9 cellular contexts compared by ENCODE assay signal in the genomic region with DNA sequence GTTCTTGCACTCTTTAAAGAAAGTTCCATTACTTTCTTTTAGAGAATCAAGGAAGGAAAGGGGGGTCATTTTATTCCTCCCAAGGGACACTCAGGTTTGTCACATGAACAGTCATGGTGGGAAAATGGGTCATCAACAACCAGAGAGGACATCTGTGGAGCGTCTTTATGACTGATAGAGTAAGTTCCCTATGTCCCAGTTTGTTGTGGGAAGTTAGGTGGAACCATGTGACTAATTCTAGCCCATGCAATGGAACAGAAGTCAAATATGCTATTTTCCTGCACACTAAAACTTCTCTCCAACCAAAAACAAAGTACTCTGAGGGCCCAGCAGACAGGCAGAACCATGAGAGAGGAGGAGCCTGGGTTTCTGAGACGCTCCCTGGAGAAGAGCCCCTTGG.
A peak's percentile ranks its signal among the peaks of the same experiment; 100 is the strongest.
DNase-seq lines count a peak whose midpoint lies in the region; ATAC-seq and TF ChIP-seq lines count a peak whose summit lies in the region.
"Had no signal": no experiment of that assay in that cellular context is flagged by ENCODE, and none has a peak within 500 bp of the region (broad histone marks: within the 10 kb centered on the region; RNA-seq: fewer than 3 reads in every experiment).

No MANE protein-coding gene starts in this region.

- TF ChIP-seq CTCF in CD14-positive monocyte (IDR thresholded peaks at IDR 0.05), result no peak

- peak overlapping the region; percentile 56 for H3K4me3 ChIP-seq in Karpas-422 (ENCODE audit: low read length)

- H3K9me3 Mint-ChIP-seq in CD14-positive monocyte (no peaks in the 10 kb centered on the region), immature natural killer cell (no peaks in the 10 kb centered on the region)

- H3K9ac ChIP-seq in Karpas-422 (ENCODE audit: low read length), result peak overlapping the region; percentile 59

- H3K27ac Mint-ChIP-seq in CD14-positive monocyte (peak overlapping the region; percentile 82 to 91 (median 90)), immature natural killer cell (peak overlapping the region; percentile 78 to 96 (median 92))

- no peaks in the 10 kb centered on the region for H3K36me3 Mint-ChIP-seq in CD14-positive monocyte
- no peaks in the 10 kb centered on the region for H3K36me3 Mint-ChIP-seq in immature natural killer cell

- H2AFZ ChIP-seq in Karpas-422 (ENCODE audit: low read length), result peak overlapping the region; percentile 38; the same call in 1 of the 2 replicates

- no peaks in the 10 kb centered on the region for H3K27me3 ChIP-seq in Karpas-422 (ENCODE audit: low read length)

- H3K4me1 ChIP-seq in Karpas-422 (ENCODE audit: low read length), result peaks cover 52% of the 10 kb centered on the region

- peak; percentile 17 for ATAC-seq in GM21447 (IDR thresholded peaks at IDR 0.05; ENCODE audit: unreplicated experiment)
- ATAC-seq in GM18519 (IDR thresholded peaks at IDR 0.05; ENCODE audit: low FRiP score, unreplicated experiment), result no peak

- peak overlapping the region; percentile 77 for H3K4me2 ChIP-seq in Karpas-422 (ENCODE audit: low read depth, low read length, poor library complexity, severe bottlenecking)

- no peaks in the 10 kb centered on the region for H3K36me3 ChIP-seq in Karpas-422 (ENCODE audit: insufficient read depth, low read length)

- H3K27me3 Mint-ChIP-seq in CD14-positive monocyte (ENCODE audit: low read depth in 3 of 3), result peaks cover 0 to 2% (median 2%) of the 10 kb centered on the region in 3 donors
- H3K27me3 Mint-ChIP-seq in immature natural killer cell (ENCODE audit: low read depth in 3 of 3), result peaks cover 0 to 2% (median 0%) of the 10 kb centered on the region in 3 donors

- no peak for DNase-seq in CD14-positive monocyte (ENCODE audit: low spot score)
- DNase-seq in Karpas-422, result no peak
- no peak for DNase-seq in immature natural killer cell
- no peak for DNase-seq in OCI-M2 (lab: John Stamatoyannopoulos, UW; ENCODE audit: unreplicated experiment)
- no peak for DNase-seq in DMS153 (lab: John Stamatoyannopoulos, UW)
- no peak for DNase-seq in T1000 (lab: John Stamatoyannopoulos, UW)
- DNase-seq: SW 1271 had no signal

- peak overlapping the region; percentile 73 for H3K27ac ChIP-seq in Karpas-422 (ENCODE audit: low read length)

- no peaks in the 10 kb centered on the region for H3K9me3 ChIP-seq in Karpas-422 (ENCODE audit: low read length)

- no peaks in the 10 kb centered on the region for H3K9me2 ChIP-seq in Karpas-422 (replicated peaks; ENCODE audit: insufficient read depth, low read length)

- H4K20me1 ChIP-seq in Karpas-422 (ENCODE audit: insufficient read depth, low read depth, low read length), result no peaks in the 10 kb centered on the region

- H3K4me3 Mint-ChIP-seq in CD14-positive monocyte, result peak overlapping the region in 1 of 2 donors; percentile 48
- H3K4me3 Mint-ChIP-seq in immature natural killer cell, result peak overlapping the region; percentile 31 to 70 (median 44)

- intact Hi-C loops in CD14-positive monocyte (cut with micrococcal nuclease), result no loop called here

- H3K4me1 Mint-ChIP-seq in CD14-positive monocyte, result peaks cover 25% of the 10 kb centered on the region
- H3K4me1 Mint-ChIP-seq in immature natural killer cell, result peaks cover 19 to 23% of the 10 kb centered on the region in 2 donors

- no peaks in the 10 kb centered on the region for H3K79me2 ChIP-seq in Karpas-422 (ENCODE audit: low read length)
